In the genomic region with DNA sequence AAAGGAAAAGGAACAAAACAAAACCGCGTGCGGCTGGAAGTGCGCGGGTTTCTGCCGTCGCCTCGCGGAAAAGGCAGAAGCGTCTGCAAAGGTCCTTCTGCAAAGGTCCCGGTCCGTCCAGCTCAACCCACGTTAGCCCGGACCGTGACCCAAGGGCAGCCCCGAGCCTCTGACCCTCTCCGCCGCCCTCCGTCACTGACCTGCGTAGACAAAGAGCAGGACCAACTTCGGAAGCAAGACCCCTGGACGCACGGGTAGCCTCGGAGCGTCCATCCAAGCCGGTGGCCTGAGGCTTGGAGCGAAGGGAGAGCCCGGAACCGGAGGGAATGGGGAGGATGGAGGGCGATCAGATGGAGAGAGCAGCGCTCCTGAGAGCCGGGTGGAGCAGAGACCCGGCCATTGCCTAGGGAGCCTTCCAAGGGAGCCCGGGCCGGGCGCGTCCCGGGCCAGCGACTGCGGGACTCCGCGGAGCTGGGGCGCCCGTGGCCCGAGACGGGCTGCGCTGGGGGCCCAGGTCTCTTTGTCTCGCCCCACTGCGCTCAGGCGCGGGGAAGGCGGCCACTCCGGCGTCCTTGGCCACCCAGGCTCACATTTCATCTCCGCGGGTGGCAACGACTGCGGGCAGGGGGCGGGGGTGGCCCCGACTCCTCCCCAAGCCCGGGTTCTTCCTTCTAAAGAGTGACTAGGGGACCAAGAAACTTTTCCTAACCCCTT, we compare ENCODE assay signal across 1 cellular context.
TF ChIP-seq lines count a peak whose summit lies in the region.

A gene (minus strand): TSS at position 619 of the 714 bp plus-strand sequence. CDS start 346 bp downstream, at position 273.

TF ChIP-seq in SK-N-SH, 30 proteins besides CTCF, POLR2A, EP300 and RAD21 (continued from another document):
- no peak for TF ChIP-seq RXRA (IDR thresholded peaks at IDR 0.05; ENCODE audit: borderline replicate concordance, low read depth)
TF ChIP-seq in SK-N-SH: peak in this region for 0.
